Comparison of ENCODE assay signal across 1 cellular context in the genomic region with DNA sequence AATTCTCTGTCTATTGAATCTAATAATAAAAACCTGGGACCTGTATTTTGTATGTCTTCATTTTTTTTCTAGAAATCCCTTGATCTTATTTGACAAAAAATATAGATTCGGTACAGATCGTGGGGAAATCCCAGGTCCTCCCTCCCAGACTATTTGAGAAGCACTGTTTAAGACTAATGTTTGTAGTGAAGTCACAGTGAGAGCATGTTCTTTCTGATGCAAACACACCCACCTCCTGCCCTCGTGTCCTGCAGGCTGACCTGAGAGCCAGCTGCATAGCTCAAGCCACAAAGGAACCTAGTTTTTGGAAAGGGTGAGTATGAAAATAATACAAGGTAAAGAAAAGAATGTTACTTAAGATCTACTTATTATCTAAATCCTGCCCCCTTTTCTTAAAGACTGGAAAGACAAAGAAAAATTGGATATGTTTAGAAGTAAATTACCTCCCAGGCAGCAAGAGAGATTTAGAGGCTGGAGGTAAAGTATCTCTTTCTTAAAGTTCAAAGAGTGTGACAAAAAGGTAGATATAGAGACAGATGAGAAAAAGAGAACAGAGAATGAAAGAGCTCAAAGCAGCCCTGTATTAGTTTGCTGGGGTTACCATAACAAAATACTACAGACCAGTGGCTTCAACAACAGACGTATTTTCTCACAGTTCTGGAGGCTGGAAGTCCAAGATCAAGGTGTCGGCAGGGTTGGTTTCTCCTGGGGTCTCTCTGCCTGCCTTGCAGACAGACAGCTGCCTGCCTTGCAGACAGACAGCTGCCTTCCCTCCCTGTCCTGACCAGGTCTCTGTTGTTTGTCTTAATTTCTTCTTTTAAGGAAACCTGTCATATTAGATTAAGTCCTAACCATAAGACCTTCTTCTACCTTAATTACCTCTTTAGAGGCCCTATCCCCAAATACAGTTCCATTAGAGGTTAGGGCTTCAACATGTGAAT.
TF ChIP-seq lines count a peak whose summit lies in the region.

No MANE protein-coding gene starts in this region.

TF ChIP-seq in K562, 482 proteins besides CTCF, POLR2A, EP300 and RAD21:
- TF ChIP-seq MEF2D (tag; conservative IDR thresholded peaks at IDR 0.05; ENCODE audit: low read depth) (no peak), PKNOX1 (IDR thresholded peaks at IDR 0.05) (0 out of 2 replicates have a peak, but pooled peaks have one; percentile 10)
